1 cellular context compared by ENCODE assay signal in genomic region chr17:45149669-45150603, GRCh38.
TF ChIP-seq lines count a peak whose summit lies in the region.

No MANE protein-coding gene starts in this region.

TF ChIP-seq in HepG2, 621 proteins besides CTCF, POLR2A, EP300 and RAD21 (continued from another document and continues in another):
- TF ChIP-seq PAXIP1 (CRISPR knock-in tag; conservative IDR thresholded peaks at IDR 0.05) (no peak), HOXA3 (CRISPR knock-in tag; IDR thresholded peaks at IDR 0.05) (peak; percentile 31; the same call in 1 of the 2 replicates), ZNF550 (CRISPR knock-in tag; IDR thresholded peaks at IDR 0.05; ENCODE audit: borderline replicate concordance) (no peak), CENPBD1 (CRISPR knock-in tag; IDR thresholded peaks at IDR 0.05; ENCODE audit: borderline replicate concordance, low read depth) (no peak), NR2F1 (CRISPR knock-in tag; IDR thresholded peaks at IDR 0.05) (no peak), ZNF276 (CRISPR knock-in tag; IDR thresholded peaks at IDR 0.05; ENCODE audit: low read depth) (no peak), LBX2 (CRISPR knock-in tag; IDR thresholded peaks at IDR 0.05; ENCODE audit: borderline replicate concordance) (0 out of 2 replicates have a peak, but pooled peaks have one; percentile 5), GPN1 (CRISPR knock-in tag; IDR thresholded peaks at IDR 0.05; ENCODE audit: borderline replicate concordance) (peak; percentile 45; the same call in 1 of the 2 replicates), ATF7 (IDR thresholded peaks at IDR 0.05) (no peak), ATF7 (CRISPR knock-in tag; IDR thresholded peaks at IDR 0.05) (no peak), NFAT5 (CRISPR knock-in tag; IDR thresholded peaks at IDR 0.05) (no peak), MEIS2 (CRISPR knock-in tag; IDR thresholded peaks at IDR 0.05) (peak; percentile 44; the same call in 1 of the 2 replicates), FOXO4 (CRISPR knock-in tag; conservative IDR thresholded peaks at IDR 0.05) (no peak), ZNF691 (CRISPR knock-in tag; IDR thresholded peaks at IDR 0.05; ENCODE audit: borderline replicate concordance, low read depth) (no peak), ZNF512 (CRISPR knock-in tag; IDR thresholded peaks at IDR 0.05) (no peak), ZNF512B (CRISPR knock-in tag; IDR thresholded peaks at IDR 0.05; ENCODE audit: borderline replicate concordance) (no peak; the same call in 1 of the 2 replicates), REXO4 (CRISPR knock-in tag; IDR thresholded peaks at IDR 0.05; ENCODE audit: borderline replicate concordance) (no peak), ZNF687 (CRISPR knock-in tag; IDR thresholded peaks at IDR 0.05) (peak; percentile 85), KDM4B (CRISPR knock-in tag; IDR thresholded peaks at IDR 0.05) (0 out of 2 replicates have a peak, but pooled peaks have one; percentile 18), CSRNP2 (CRISPR knock-in tag; conservative IDR thresholded peaks at IDR 0.05; ENCODE audit: low read depth) (no peak), PRMT3 (CRISPR knock-in tag; IDR thresholded peaks at IDR 0.05; ENCODE audit: borderline replicate concordance, low read depth) (no peak), ZNF383 (CRISPR knock-in tag; IDR thresholded peaks at IDR 0.05; ENCODE audit: borderline replicate concordance) (no peak)
